4 cellular contexts compared by ENCODE assay signal in genomic region chr13:107884564-107884963, GRCh38.
"Had no signal": no experiment of that assay in that cellular context is flagged by ENCODE, and none has a peak within 500 bp of the region (broad histone marks: within the 10 kb centered on the region; RNA-seq: fewer than 3 reads in every experiment).

No MANE protein-coding gene starts in this region.

- ATAC-seq: GM23338 had no signal

- H3K4me3 ChIP-seq: GM23338 had no signal

- DNase-seq: H9 had no signal

- H3K4me2 ChIP-seq: GM23338 had no signal

- FAIRE-seq: H1, HTR-8/SVneo had no signal
